In genomic region chr19:56174086-56174485, GRCh38 we compare ENCODE assay signal across 1 cellular context.
A peak's percentile ranks its signal among the peaks of the same experiment; 100 is the strongest.
TF ChIP-seq lines count a peak whose summit lies in the region.

No MANE protein-coding gene starts in this region.

TF ChIP-seq in HepG2, 621 proteins besides CTCF, POLR2A, EP300 and RAD21:
- TF ChIP-seq ZNF263 (CRISPR knock-in tag; IDR thresholded peaks at IDR 0.05) (0 out of 2 replicates have a peak, but pooled peaks have one; percentile 34), ZNF329 (CRISPR knock-in tag; IDR thresholded peaks at IDR 0.05; ENCODE audit: low read depth) (no peak), ZNF383 (CRISPR knock-in tag; IDR thresholded peaks at IDR 0.05; ENCODE audit: borderline replicate concordance) (no peak), ZNF225 (CRISPR knock-in tag; IDR thresholded peaks at IDR 0.05) (no peak), TCF12 (IDR thresholded peaks at IDR 0.05) (no peak), TCF12 (CRISPR knock-in tag; IDR thresholded peaks at IDR 0.05) (no peak), ZNF10 (CRISPR knock-in tag; IDR thresholded peaks at IDR 0.05; ENCODE audit: borderline replicate concordance, low read depth) (no peak), NR2F6 (IDR thresholded peaks at IDR 0.05) (no peak), NR2F6 (CRISPR knock-in tag; IDR thresholded peaks at IDR 0.05) (no peak)
